ENCODE assay signal across 29 cellular contexts in genomic region chr5:155998258-155998657, GRCh38.
"Had no signal": no experiment of that assay in that cellular context is flagged by ENCODE, and none has a peak within 500 bp of the region (broad histone marks: within the 10 kb centered on the region; RNA-seq: fewer than 3 reads in every experiment).

No MANE protein-coding gene starts in this region.

- H3K36me3 Mint-ChIP-seq: naive thymus-derived CD4-positive, alpha-beta T cell; natural killer cell; neural progenitor cell; stimulated activated memory B cell treated with anti-CD40 and anti-IgM and Interleukin-4, amounts not matched to agents 10 μg/mL and 1 μg/mL and 100 μg/mL, for 72 hours; type B pancreatic cell had no signal

- FAIRE-seq: pancreas had no signal

- DNase-seq: naive thymus-derived CD4-positive, alpha-beta T cell; natural killer cell; occipital lobe; pancreas; right cardiac atrium; spleen; stimulated activated CD4-positive, alpha-beta T cell treated with anti-CD3 and anti-CD28 coated beads, Interleukin-12 subunit alpha, Interleukin-12 subunit beta, amount 100 ng/mL, for 4 hours; stimulated activated CD4-positive, alpha-beta T cell treated with anti-CD3 and anti-CD28 coated beads, Interleukin-1b, Interleukin-23, amount 100 ng/mL, for 48 hours; stimulated activated CD4-positive, alpha-beta T cell treated with anti-CD3 and anti-CD28 coated beads, Interleukin-4, amount 100 ng/mL, for 1 hour; stimulated activated CD4-positive, alpha-beta T cell treated with anti-CD3 and anti-CD28 coated beads, Interleukin-4, amount 100 ng/mL, for 4 hours; stimulated activated CD8-positive, alpha-beta memory T cell treated with anti-CD3 and anti-CD28 coated beads, Interleukin-4, amount 100 ng/mL, for 48 hours; stimulated activated naive CD4-positive, alpha-beta T cell; stimulated activated naive CD8-positive, alpha-beta T cell treated with anti-CD3 and anti-CD28 coated beads, Interleukin-15, amount 100 ng/mL, for 72 hours; stimulated activated naive CD8-positive, alpha-beta T cell treated with anti-CD3 and anti-CD28 coated beads, Interleukin-15, Interleukin-2, amounts not matched to agents 100 U/mL and 50 U/mL, for 24 hours; substantia nigra; testis; tibial artery; transverse colon; upper lobe of right lung; uterus had no signal

- H3K36me3 ChIP-seq: neural progenitor cell, pancreas, prostate gland, spleen, suprapubic skin, tibial artery, transverse colon, upper lobe of right lung, uterus had no signal

- H3K4me1 Mint-ChIP-seq: naive thymus-derived CD4-positive, alpha-beta T cell; natural killer cell; nephron; neural progenitor cell; stimulated activated memory B cell treated with anti-CD40 and anti-IgM and Interleukin-4, amounts not matched to agents 10 μg/mL and 1 μg/mL and 100 μg/mL, for 72 hours; stimulated activated naive CD8-positive, alpha-beta T cell treated with anti-CD3 and anti-CD28 coated beads, Interleukin-15, amount 100 ng/mL, for 72 hours had no signal

- H2AFZ ChIP-seq: neural progenitor cell had no signal

- H3K9me3 ChIP-seq: pancreas, prostate gland, spleen, suprapubic skin, testis, tibial artery, transverse colon, upper lobe of right lung, uterus had no signal

- H3K27me3 Mint-ChIP-seq: stimulated activated naive CD8-positive, alpha-beta T cell treated with anti-CD3 and anti-CD28 coated beads, Interleukin-15, amount 100 ng/mL, for 72 hours; type B pancreatic cell had no signal

- H3K27me3 ChIP-seq: neural progenitor cell, pancreas, spleen, suprapubic skin, testis, tibial artery, transverse colon, upper lobe of right lung, uterus had no signal

- H3K4me3 ChIP-seq: neural progenitor cell, pancreas, prostate gland, skin epidermis, smooth muscle cell, spleen, suprapubic skin, testis, tibial artery, transverse colon, upper lobe of right lung, uterus had no signal

- H3K4me3 Mint-ChIP-seq: naive thymus-derived CD4-positive, alpha-beta T cell; natural killer cell; nephron; neural progenitor cell; stimulated activated memory B cell treated with anti-CD40 and anti-IgM and Interleukin-4, amounts not matched to agents 10 μg/mL and 1 μg/mL and 100 μg/mL, for 72 hours; stimulated activated naive CD8-positive, alpha-beta T cell treated with anti-CD3 and anti-CD28 coated beads, Interleukin-15, amount 100 ng/mL, for 72 hours; type B pancreatic cell had no signal

- ATAC-seq: naive thymus-derived CD4-positive, alpha-beta T cell; natural killer cell; pancreas; right cardiac atrium; sciatic nerve; stimulated activated memory B cell treated with anti-CD40 and anti-IgM and Interleukin-4, amounts not matched to agents 10 μg/mL and 1 μg/mL and 100 μg/mL, for 72 hours; stimulated activated naive CD8-positive, alpha-beta T cell treated with anti-CD3 and anti-CD28 coated beads, Interleukin-15, amount 100 ng/mL, for 72 hours; stimulated activated naive CD8-positive, alpha-beta T cell treated with anti-CD3 and anti-CD28 coated beads, Interleukin-15, Interleukin-2, amounts not matched to agents 100 U/mL and 50 U/mL, for 24 hours; upper lobe of right lung had no signal

- H3K4me1 ChIP-seq: neural progenitor cell, pancreas, prostate gland, spleen, suprapubic skin, testis, tibial artery, transverse colon, upper lobe of right lung, uterus had no signal

- H3K27ac Mint-ChIP-seq: naive thymus-derived CD4-positive, alpha-beta T cell; natural killer cell; nephron; neural progenitor cell; stimulated activated memory B cell treated with anti-CD40 and anti-IgM and Interleukin-4, amounts not matched to agents 10 μg/mL and 1 μg/mL and 100 μg/mL, for 72 hours; stimulated activated naive CD8-positive, alpha-beta T cell treated with anti-CD3 and anti-CD28 coated beads, Interleukin-15, amount 100 ng/mL, for 72 hours; type B pancreatic cell had no signal

- H3K9me3 Mint-ChIP-seq: natural killer cell; nephron; neural progenitor cell; stimulated activated memory B cell treated with anti-CD40 and anti-IgM and Interleukin-4, amounts not matched to agents 10 μg/mL and 1 μg/mL and 100 μg/mL, for 72 hours; stimulated activated naive CD8-positive, alpha-beta T cell treated with anti-CD3 and anti-CD28 coated beads, Interleukin-15, amount 100 ng/mL, for 72 hours; type B pancreatic cell had no signal

- H3K4me2 ChIP-seq: neural progenitor cell, smooth muscle cell had no signal

- H3K27ac ChIP-seq: neural progenitor cell, pancreas, prostate gland, skin epidermis, spleen, suprapubic skin, testis, tibial artery, transverse colon, upper lobe of right lung, uterus had no signal

- H3K9ac ChIP-seq: neural progenitor cell had no signal
